Comparison of ENCODE assay signal across 1 cellular context in genomic region chr4:51880016-51880915, GRCh38.
TF ChIP-seq lines count a peak whose summit lies in the region.

No MANE protein-coding gene starts in this region.

TF ChIP-seq in HepG2, 621 proteins besides CTCF, POLR2A, EP300 and RAD21 (continued from another document and continues in another):
- TF ChIP-seq, protein P1, sequence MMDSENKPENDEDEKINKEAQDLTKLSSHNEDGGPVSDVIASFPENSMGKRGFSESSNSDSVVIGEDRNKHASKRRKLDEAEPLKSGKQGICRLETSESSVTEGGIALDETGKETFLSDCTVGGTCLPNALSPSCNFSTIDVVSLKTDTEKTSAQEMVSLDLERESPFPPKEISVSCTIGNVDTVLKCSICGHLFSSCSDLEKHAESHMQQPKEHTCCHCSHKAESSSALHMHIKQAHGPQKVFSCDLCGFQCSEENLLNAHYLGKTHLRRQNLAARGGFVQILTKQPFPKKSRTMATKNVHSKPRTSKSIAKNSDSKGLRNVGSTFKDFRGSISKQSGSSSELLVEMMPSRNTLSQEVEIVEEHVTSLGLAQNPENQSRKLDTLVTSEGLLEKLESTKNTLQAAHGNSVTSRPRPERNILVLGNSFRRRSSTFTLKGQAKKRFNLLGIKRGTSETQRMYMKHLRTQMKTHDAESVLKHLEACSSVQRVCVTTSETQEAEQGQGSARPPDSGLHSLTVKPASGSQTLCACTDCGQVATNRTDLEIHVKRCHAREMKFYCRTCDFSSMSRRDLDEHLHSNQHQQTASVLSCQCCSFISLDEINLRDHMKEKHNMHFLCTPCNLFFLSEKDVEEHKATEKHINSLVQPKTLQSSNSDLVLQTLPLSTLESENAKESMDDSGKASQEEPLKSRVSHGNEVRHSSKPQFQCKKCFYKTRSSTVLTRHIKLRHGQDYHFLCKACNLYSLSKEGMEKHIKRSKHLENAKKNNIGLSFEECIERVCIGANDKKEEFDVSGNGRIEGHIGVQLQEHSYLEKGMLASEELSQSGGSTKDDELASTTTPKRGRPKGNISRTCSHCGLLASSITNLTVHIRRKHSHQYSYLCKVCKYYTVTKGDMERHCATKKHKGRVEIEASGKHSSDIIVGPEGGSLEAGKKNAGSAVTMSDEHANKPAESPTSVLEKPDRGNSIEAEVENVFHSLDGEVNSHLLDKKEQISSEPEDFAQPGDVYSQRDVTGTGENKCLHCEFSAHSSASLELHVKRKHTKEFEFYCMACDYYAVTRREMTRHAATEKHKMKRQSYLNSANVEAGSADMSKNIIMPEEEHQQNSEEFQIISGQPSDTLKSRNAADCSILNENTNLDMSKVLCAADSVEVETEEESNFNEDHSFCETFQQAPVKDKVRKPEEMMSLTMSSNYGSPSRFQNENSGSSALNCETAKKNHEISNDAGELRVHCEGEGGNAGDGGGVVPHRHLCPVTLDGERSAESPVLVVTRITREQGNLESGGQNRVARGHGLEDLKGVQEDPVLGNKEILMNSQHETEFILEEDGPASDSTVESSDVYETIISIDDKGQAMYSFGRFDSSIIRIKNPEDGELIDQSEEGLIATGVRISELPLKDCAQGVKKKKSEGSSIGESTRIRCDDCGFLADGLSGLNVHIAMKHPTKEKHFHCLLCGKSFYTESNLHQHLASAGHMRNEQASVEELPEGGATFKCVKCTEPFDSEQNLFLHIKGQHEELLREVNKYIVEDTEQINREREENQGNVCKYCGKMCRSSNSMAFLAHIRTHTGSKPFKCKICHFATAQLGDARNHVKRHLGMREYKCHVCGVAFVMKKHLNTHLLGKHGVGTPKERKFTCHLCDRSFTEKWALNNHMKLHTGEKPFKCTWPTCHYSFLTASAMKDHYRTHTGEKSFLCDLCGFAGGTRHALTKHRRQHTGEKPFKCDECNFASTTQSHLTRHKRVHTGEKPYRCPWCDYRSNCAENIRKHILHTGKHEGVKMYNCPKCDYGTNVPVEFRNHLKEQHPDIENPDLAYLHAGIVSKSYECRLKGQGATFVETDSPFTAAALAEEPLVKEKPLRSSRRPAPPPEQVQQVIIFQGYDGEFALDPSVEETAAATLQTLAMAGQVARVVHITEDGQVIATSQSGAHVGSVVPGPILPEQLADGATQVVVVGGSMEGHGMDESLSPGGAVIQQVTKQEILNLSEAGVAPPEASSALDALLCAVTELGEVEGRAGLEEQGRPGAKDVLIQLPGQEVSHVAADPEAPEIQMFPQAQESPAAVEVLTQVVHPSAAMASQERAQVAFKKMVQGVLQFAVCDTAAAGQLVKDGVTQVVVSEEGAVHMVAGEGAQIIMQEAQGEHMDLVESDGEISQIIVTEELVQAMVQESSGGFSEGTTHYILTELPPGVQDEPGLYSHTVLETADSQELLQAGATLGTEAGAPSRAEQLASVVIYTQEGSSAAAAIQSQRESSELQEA (CRISPR knock-in tag; IDR thresholded peaks at IDR 0.05; ENCODE audit: not compliant biosample characterization), result no peak
- TF ChIP-seq XBP1 (CRISPR knock-in tag; IDR thresholded peaks at IDR 0.05) (no peak), ATF7-NPFF (CRISPR knock-in tag; IDR thresholded peaks at IDR 0.05; ENCODE audit: low read depth) (no peak), NCOR1 (IDR thresholded peaks at IDR 0.05; ENCODE audit: borderline replicate concordance, low read length) (peak; percentile 84), ADNP (CRISPR knock-in tag; IDR thresholded peaks at IDR 0.05) (0 out of 2 replicates have a peak, but pooled peaks have one; percentile 45), ZNF30 (CRISPR knock-in tag; IDR thresholded peaks at IDR 0.05) (no peak), DR1 (CRISPR knock-in tag; IDR thresholded peaks at IDR 0.05) (no peak), RORA (CRISPR knock-in tag; IDR thresholded peaks at IDR 0.05) (no peak), TMF1 (CRISPR knock-in tag; IDR thresholded peaks at IDR 0.05; ENCODE audit: low read depth) (peak; percentile 57; the same call in 1 of the 2 replicates), POLR2G (IDR thresholded peaks at IDR 0.05; ENCODE audit: low read depth, low read length) (peak; percentile 72), ZBTB7B (CRISPR knock-in tag; IDR thresholded peaks at IDR 0.05) (0 out of 2 replicates have a peak, but pooled peaks have one; percentile 33), JUND (CRISPR knock-in tag; IDR thresholded peaks at IDR 0.05) (peak; percentile 55; the same call in 1 of the 2 replicates), KLF16 (CRISPR knock-in tag; IDR thresholded peaks at IDR 0.05) (no peak), REST (IDR thresholded peaks at IDR 0.05; ENCODE audit: borderline replicate concordance in 1 of 2, low read depth in 1 of 2, low read length in 2 of 2) (peak in 1 of 2 experiments; percentile 46; a peak in 1 of 4 replicates), SP2 (CRISPR knock-in tag; IDR thresholded peaks at IDR 0.05) (no peak; the same call in 1 of the 2 replicates), HES4 (CRISPR knock-in tag; IDR thresholded peaks at IDR 0.05; ENCODE audit: borderline replicate concordance) (no peak), NFIB (CRISPR knock-in tag; IDR thresholded peaks at IDR 0.05; ENCODE audit: borderline replicate concordance) (no peak), ZNF615 (CRISPR knock-in tag; IDR thresholded peaks at IDR 0.05; ENCODE audit: borderline replicate concordance) (no peak), ELF3 (CRISPR knock-in tag; IDR thresholded peaks at IDR 0.05) (no peak; the same call in 1 of the 2 replicates), ZNF280B (CRISPR knock-in tag; IDR thresholded peaks at IDR 0.05; ENCODE audit: borderline replicate concordance) (no peak), NR3C1 (CRISPR knock-in tag; IDR thresholded peaks at IDR 0.05) (no peak), ATRX (CRISPR knock-in tag; IDR thresholded peaks at IDR 0.05; ENCODE audit: borderline replicate concordance) (no peak), ARNT (IDR thresholded peaks at IDR 0.05) (no peak), SNAPC2 (CRISPR knock-in tag; IDR thresholded peaks at IDR 0.05) (0 out of 2 replicates have a peak, but pooled peaks have one; percentile 24)
- TF ChIP-seq, protein P2, sequence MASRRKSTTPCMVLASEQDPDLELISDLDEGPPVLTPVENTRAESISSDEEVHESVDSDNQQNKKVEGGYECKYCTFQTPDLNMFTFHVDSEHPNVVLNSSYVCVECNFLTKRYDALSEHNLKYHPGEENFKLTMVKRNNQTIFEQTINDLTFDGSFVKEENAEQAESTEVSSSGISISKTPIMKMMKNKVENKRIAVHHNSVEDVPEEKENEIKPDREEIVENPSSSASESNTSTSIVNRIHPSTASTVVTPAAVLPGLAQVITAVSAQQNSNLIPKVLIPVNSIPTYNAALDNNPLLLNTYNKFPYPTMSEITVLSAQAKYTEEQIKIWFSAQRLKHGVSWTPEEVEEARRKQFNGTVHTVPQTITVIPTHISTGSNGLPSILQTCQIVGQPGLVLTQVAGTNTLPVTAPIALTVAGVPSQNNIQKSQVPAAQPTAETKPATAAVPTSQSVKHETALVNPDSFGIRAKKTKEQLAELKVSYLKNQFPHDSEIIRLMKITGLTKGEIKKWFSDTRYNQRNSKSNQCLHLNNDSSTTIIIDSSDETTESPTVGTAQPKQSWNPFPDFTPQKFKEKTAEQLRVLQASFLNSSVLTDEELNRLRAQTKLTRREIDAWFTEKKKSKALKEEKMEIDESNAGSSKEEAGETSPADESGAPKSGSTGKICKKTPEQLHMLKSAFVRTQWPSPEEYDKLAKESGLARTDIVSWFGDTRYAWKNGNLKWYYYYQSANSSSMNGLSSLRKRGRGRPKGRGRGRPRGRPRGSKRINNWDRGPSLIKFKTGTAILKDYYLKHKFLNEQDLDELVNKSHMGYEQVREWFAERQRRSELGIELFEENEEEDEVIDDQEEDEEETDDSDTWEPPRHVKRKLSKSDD (CRISPR knock-in tag; IDR thresholded peaks at IDR 0.05; ENCODE audit: low read depth), result 0 out of 2 replicates have a peak, but pooled peaks have one; percentile 49
- TF ChIP-seq, protein P3, sequence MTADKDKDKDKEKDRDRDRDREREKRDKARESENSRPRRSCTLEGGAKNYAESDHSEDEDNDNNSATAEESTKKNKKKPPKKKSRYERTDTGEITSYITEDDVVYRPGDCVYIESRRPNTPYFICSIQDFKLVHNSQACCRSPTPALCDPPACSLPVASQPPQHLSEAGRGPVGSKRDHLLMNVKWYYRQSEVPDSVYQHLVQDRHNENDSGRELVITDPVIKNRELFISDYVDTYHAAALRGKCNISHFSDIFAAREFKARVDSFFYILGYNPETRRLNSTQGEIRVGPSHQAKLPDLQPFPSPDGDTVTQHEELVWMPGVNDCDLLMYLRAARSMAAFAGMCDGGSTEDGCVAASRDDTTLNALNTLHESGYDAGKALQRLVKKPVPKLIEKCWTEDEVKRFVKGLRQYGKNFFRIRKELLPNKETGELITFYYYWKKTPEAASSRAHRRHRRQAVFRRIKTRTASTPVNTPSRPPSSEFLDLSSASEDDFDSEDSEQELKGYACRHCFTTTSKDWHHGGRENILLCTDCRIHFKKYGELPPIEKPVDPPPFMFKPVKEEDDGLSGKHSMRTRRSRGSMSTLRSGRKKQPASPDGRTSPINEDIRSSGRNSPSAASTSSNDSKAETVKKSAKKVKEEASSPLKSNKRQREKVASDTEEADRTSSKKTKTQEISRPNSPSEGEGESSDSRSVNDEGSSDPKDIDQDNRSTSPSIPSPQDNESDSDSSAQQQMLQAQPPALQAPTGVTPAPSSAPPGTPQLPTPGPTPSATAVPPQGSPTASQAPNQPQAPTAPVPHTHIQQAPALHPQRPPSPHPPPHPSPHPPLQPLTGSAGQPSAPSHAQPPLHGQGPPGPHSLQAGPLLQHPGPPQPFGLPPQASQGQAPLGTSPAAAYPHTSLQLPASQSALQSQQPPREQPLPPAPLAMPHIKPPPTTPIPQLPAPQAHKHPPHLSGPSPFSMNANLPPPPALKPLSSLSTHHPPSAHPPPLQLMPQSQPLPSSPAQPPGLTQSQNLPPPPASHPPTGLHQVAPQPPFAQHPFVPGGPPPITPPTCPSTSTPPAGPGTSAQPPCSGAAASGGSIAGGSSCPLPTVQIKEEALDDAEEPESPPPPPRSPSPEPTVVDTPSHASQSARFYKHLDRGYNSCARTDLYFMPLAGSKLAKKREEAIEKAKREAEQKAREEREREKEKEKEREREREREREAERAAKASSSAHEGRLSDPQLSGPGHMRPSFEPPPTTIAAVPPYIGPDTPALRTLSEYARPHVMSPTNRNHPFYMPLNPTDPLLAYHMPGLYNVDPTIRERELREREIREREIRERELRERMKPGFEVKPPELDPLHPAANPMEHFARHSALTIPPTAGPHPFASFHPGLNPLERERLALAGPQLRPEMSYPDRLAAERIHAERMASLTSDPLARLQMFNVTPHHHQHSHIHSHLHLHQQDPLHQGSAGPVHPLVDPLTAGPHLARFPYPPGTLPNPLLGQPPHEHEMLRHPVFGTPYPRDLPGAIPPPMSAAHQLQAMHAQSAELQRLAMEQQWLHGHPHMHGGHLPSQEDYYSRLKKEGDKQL (CRISPR knock-in tag; IDR thresholded peaks at IDR 0.05; ENCODE audit: low read depth), result no peak
- TF ChIP-seq, protein P4, sequence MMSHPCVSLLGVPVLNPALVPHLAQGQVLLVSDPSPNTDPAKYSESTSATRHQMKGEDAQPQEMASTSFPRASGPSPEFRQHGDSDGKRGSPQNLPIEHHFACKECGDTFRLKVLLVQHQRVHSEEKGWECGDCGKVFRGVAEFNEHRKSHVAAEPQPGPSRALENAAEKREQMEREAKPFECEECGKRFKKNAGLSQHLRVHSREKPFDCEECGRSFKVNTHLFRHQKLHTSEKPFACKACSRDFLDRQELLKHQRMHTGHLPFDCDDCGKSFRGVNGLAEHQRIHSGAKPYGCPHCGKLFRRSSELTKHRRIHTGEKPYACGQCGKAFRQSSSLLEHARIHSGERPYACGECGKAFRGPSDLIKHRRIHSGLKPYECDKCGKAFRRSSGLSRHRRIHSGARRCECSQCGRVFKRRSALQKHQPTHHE (CRISPR knock-in tag; IDR thresholded peaks at IDR 0.05; ENCODE audit: borderline replicate concordance), result no peak
- TF ChIP-seq, protein P5, sequence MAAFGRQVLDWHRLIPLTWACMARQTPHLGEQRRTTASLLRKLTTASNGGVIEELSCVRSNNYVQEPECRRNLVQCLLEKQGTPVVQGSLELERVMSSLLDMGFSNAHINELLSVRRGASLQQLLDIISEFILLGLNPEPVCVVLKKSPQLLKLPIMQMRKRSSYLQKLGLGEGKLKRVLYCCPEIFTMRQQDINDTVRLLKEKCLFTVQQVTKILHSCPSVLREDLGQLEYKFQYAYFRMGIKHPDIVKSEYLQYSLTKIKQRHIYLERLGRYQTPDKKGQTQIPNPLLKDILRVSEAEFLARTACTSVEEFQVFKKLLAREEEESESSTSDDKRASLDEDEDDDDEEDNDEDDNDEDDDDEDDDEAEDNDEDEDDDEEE (CRISPR knock-in tag; IDR thresholded peaks at IDR 0.05), result no peak
- TF ChIP-seq, protein P6, sequence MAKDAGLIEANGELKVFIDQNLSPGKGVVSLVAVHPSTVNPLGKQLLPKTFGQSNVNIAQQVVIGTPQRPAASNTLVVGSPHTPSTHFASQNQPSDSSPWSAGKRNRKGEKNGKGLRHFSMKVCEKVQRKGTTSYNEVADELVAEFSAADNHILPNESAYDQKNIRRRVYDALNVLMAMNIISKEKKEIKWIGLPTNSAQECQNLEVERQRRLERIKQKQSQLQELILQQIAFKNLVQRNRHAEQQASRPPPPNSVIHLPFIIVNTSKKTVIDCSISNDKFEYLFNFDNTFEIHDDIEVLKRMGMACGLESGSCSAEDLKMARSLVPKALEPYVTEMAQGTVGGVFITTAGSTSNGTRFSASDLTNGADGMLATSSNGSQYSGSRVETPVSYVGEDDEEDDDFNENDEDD (CRISPR knock-in tag; IDR thresholded peaks at IDR 0.05; ENCODE audit: borderline replicate concordance), result no peak
